Comparison of ENCODE assay signal across 15 cellular contexts in genomic region chr10:24435374-24435773, GRCh38.
DNase-seq lines count a peak whose midpoint lies in the region; ATAC-seq and TF ChIP-seq lines count a peak whose summit lies in the region.
"Had no signal": no experiment of that assay in that cellular context is flagged by ENCODE, and none has a peak within 500 bp of the region (broad histone marks: within the 10 kb centered on the region; RNA-seq: fewer than 3 reads in every experiment).

No MANE protein-coding gene starts in this region.

- intact Hi-C loops in IMR-90 (cut with micrococcal nuclease): no loop called here

- H4K20me1 ChIP-seq in IMR-90 (ENCODE audit: insufficient read depth, low read length): no peaks in the 10 kb centered on the region

- no peak overlapping the region; the same call in 1 of the 2 replicates for H3K4me2 ChIP-seq in IMR-90 (ENCODE audit: low read depth, low read length)

- H3K79me1 ChIP-seq in IMR-90 (ENCODE audit: low read depth in 1 of 2, low read length in 2 of 2): no peaks in the 10 kb centered on the region

- no peak overlapping the region for H3K56ac ChIP-seq in IMR-90 (ENCODE audit: extremely low read depth, insufficient read depth, low read length)

- no peak overlapping the region for H3K14ac ChIP-seq in IMR-90 (replicated peaks; ENCODE audit: low read depth, low read length)

- no peak overlapping the region for H2AK9ac ChIP-seq in IMR-90 (replicated peaks; ENCODE audit: low read depth, low read length, poor library complexity)

- POLR2A ChIA-PET in IMR-90 (lab: Charles Lee; ENCODE audit: unreplicated experiment): no interaction called here

- H3K23ac ChIP-seq in IMR-90 (ENCODE audit: low read depth, low read length): no peak overlapping the region

- H3K9me1 ChIP-seq in IMR-90 (ENCODE audit: insufficient read depth, low read length): peaks cover 11% of the 10 kb centered on the region

- no peak overlapping the region for H3K4ac ChIP-seq in IMR-90 (ENCODE audit: low read depth, low read length)

- no TSS peak for BruUV-seq in IMR-90 (replicated peaks; lab: Mats Ljungman, UMichigan)

- H3K9me3 ChIP-seq in IMR-90 (ENCODE audit: control insufficient read depth, insufficient read depth, low read length): no peaks in the 10 kb centered on the region
- H3K9me3 ChIP-seq: lower lobe of right lung, SJSA1 had no signal

- TF ChIP-seq CTCF in AG09319 (IDR thresholded peaks at IDR 0.05; ENCODE audit: low read depth, low read length) (no peak), IMR-90 (conservative IDR thresholded peaks at IDR 0.05; ENCODE audit: low read depth, low read length) (no peak)

- H3K36me3 ChIP-seq in IMR-90 (ENCODE audit: control insufficient read depth, insufficient read depth, low read length): no peaks in the 10 kb centered on the region
- H3K36me3 ChIP-seq: SJSA1 had no signal

- H3K27me3 ChIP-seq in IMR-90 (ENCODE audit: control insufficient read depth, insufficient read depth, low read length): no peaks in the 10 kb centered on the region
- H3K27me3 ChIP-seq: SJSA1 had no signal

- no peak overlapping the region for H4K91ac ChIP-seq in IMR-90 (ENCODE audit: insufficient read depth, low read depth, low read length)

- ATAC-seq in IMR-90 (ENCODE audit: low read depth) (peak; percentile 75), GM21360 (IDR thresholded peaks at IDR 0.05; ENCODE audit: unreplicated experiment) (no peak), GM18520 (IDR thresholded peaks at IDR 0.05; ENCODE audit: unreplicated experiment) (no peak)
- no peak for ATAC-seq in activated CD4-positive, CD25-positive, alpha-beta regulatory T cell treated with anti-CD3 and anti-CD28 coated beads, Interleukin-2, amount 50 U/mL, for 24 hours
- ATAC-seq: lower lobe of right lung had no signal

- H2AFZ ChIP-seq in IMR-90 (replicated peaks; ENCODE audit: low read length, poor library complexity): no peak overlapping the region

- WGBS in IMR-90 (ENCODE audit: extremely low coverage in 2 of 2, insufficient read length in 1 of 2), 2 experiments: no CpG with 5 or more reads among the region's 1 CpG

- in situ Hi-C loops in IMR-90 (cut with MboI; ENCODE audit: low sequenced_read_pairs): no loop called here

- no peak overlapping the region for H2BK120ac ChIP-seq in IMR-90 (ENCODE audit: low read depth, low read length)

- no peak for TF ChIP-seq RAD21 in IMR-90 (IDR thresholded peaks at IDR 0.05; ENCODE audit: low read length)

- peaks cover 5% of the 10 kb centered on the region; the same call in 1 of the 2 replicates for H3K4me1 ChIP-seq in IMR-90 (ENCODE audit: control insufficient read depth, insufficient read depth, low read length)

- H3K4me3 ChIP-seq in IMR-90 (ENCODE audit: insufficient read depth, low read depth, low read length): no peak overlapping the region
- H3K4me3 ChIP-seq: lower lobe of right lung, SJSA1 had no signal

- H2AK5ac ChIP-seq in IMR-90 (ENCODE audit: low read depth, low read length): no peak overlapping the region

- no peak overlapping the region for H3K9ac ChIP-seq in IMR-90 (ENCODE audit: low read depth, low read length)

- H4K5ac ChIP-seq in IMR-90 (ENCODE audit: low read depth, low read length): no peak overlapping the region

- H2BK20ac ChIP-seq in IMR-90 (ENCODE audit: low read depth, low read length): no peak overlapping the region

- H3K18ac ChIP-seq in IMR-90 (ENCODE audit: low read depth, low read length): no peak overlapping the region

- H4K8ac ChIP-seq in IMR-90 (ENCODE audit: low read depth in 2 of 2, low read length in 2 of 2): no peak overlapping the region

- H2BK5ac ChIP-seq in IMR-90 (ENCODE audit: low read depth, low read length, poor library complexity, severe bottlenecking): peak overlapping the region; percentile 81

- TF ChIP-seq POLR2A in IMR-90 (IDR thresholded peaks at IDR 0.05; ENCODE audit: low read depth, low read length): no peak

- CTCF ChIA-PET in IMR-90 (lab: Yijun Ruan, JAX): no interaction called here

- H2BK15ac ChIP-seq in IMR-90 (ENCODE audit: low read depth, low read length): no peak overlapping the region

- dilution Hi-C loops in IMR-90 (cut with HindIII; ENCODE audit: low sequenced_read_pairs, unreplicated experiment): no loop called here

- DNase-seq in AG09319 (ENCODE audit: extremely low read depth, low read depth) (peak; percentile 80), IMR-90 (peak; percentile 85), astrocyte of the hippocampus (ENCODE audit: low read depth, low spot score) (peak; percentile 57), glomerular visceral epithelial cell (ENCODE audit: extremely low spot score) (peak; percentile 17), activated gamma-delta T cell (lab: John Stamatoyannopoulos, UW) (no peak)
- DNase-seq: activated CD4-positive, alpha-beta T cell treated with anti-CD3 and anti-CD28 coated beads for 48 hours; activated T-cell treated with anti-CD3 and anti-CD28 coated beads, Interleukin-2, amount 50 U/mL, for 48 hours; KBM-7; lower lobe of right lung; NCI-H1417; NCI-H345 had no signal

- no peak overlapping the region for H3K27ac ChIP-seq in IMR-90 (ENCODE audit: insufficient read depth, low read length)
- H3K27ac ChIP-seq: lower lobe of right lung, SJSA1 had no signal

TF ChIP-seq in IMR-90, 13 proteins besides CTCF, POLR2A, EP300 and RAD21:
- no peak for TF ChIP-seq CHD1 (IDR thresholded peaks at IDR 0.05; ENCODE audit: low read depth, low read length)
- peak; percentile 46; the same call in 1 of the 2 replicates for TF ChIP-seq BHLHE40 (IDR thresholded peaks at IDR 0.05; ENCODE audit: low read depth, low read length)
- no peak for TF ChIP-seq MAFK (IDR thresholded peaks at IDR 0.05; ENCODE audit: low read depth, low read length)
- no peak for TF ChIP-seq SMC3 (IDR thresholded peaks at IDR 0.05; ENCODE audit: low read depth, low read length)
- TF ChIP-seq FOS (IDR thresholded peaks at IDR 0.05; ENCODE audit: low read depth, low read length): peak; percentile 79
- peak; percentile 52 for TF ChIP-seq CEBPB (IDR thresholded peaks at IDR 0.05; ENCODE audit: low read depth, low read length)
